In the genomic region with DNA sequence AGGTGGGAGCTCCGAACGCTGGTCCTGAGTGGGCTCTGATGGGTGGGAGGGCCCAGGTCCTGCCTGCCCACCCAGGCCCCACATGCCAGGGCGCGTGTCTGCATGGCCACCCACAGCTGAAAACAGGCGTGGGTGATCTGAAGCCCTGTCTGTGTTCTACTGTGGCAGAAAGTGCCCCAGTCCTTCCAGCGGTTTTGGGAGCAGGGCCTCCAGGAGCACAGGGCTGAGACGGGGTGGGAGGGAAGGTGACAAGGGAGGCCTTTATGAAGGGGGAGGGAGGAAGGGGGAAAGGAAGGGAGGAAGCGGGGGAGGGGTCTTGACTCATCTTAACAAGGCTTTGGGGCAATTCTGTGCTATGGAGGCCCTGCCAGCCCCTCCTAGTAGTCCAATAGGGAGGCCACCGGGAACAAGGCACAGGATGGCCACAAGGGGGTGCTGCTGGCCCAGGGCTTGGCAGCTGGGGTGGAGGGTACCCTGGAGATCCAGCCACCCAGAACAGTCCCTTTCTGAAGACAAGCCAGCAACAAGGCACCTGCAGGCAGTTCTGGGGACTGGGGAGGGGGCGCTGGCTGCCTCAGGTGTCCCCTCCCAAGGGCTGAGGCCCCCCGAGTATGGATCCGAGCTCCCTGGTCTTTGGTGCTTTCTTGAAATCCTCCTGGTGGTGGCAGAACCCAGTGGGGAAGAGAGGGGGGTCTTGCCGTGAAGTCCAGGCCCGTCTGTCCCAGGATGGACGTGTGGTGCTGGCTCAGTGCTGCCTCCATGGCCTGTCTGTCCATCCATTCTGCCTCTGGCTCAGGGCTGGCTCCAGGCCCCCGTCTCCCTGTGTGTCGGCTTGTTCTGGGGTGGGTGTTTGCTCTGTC, we compare ENCODE assay signal across 8 cellular contexts. TPM values are rescaled to one million over a fixed set of nuclear protein-coding genes. Genes with fewer than 3 reads are reported as not detected.
A peak's percentile ranks its signal among the peaks of the same experiment; 100 is the strongest.
DNase-seq lines count a peak whose midpoint lies in the region; ATAC-seq and TF ChIP-seq lines count a peak whose summit lies in the region.

No MANE protein-coding gene starts in this region.

- H2AFZ ChIP-seq in DND-41 (ENCODE audit: low read depth, low read length): no peak overlapping the region
- H2AFZ ChIP-seq in trophoblast cell (ENCODE audit: insufficient read depth, low read length, poor library complexity): no peak overlapping the region

- H3K4me2 ChIP-seq in DND-41 (ENCODE audit: insufficient read depth, low read length) (no peak overlapping the region), trophoblast cell (ENCODE audit: low read length) (no peak overlapping the region)

- H3K27ac ChIP-seq in DND-41 (ENCODE audit: low read length) (no peak overlapping the region), SK-N-MC (peak overlapping the region; percentile 31; the same call in 1 of the 2 replicates), trophoblast cell (ENCODE audit: low read depth, low read length) (no peak overlapping the region), upper lobe of left lung (peak overlapping the region in 1 of 4 donors; percentile 1)

- H3K79me2 ChIP-seq in DND-41 (ENCODE audit: insufficient read depth, low read length): no peaks in the 10 kb centered on the region
- H3K79me2 ChIP-seq in trophoblast cell (ENCODE audit: control insufficient read depth, insufficient read depth, low read length, poor library complexity): no peaks in the 10 kb centered on the region

- H4K91ac ChIP-seq in trophoblast cell (ENCODE audit: low read depth, low read length): no peak overlapping the region

- TF ChIP-seq CTCF in DND-41 (IDR thresholded peaks at IDR 0.05; ENCODE audit: borderline replicate concordance, extremely low read depth, low read length, poor library complexity, severe bottlenecking): peak; percentile 92
- peak; percentile 90 for TF ChIP-seq CTCF in LNCaP clone FGC (IDR thresholded peaks at IDR 0.05; ENCODE audit: control insufficient read depth, extremely low read depth, insufficient read depth)
- TF ChIP-seq CTCF in upper lobe of left lung (IDR thresholded peaks at IDR 0.05): peak; percentile 80 to 90 (median 86)

- H3K36me3 ChIP-seq in DND-41 (ENCODE audit: insufficient read depth, low read length) (no peaks in the 10 kb centered on the region), SK-N-MC (ENCODE audit: insufficient read depth, low read length) (peaks cover 3% of the 10 kb centered on the region; the same call in 1 of the 2 replicates), trophoblast cell (ENCODE audit: control insufficient read depth in 1 of 2, insufficient read depth in 2 of 2, low read length in 2 of 2) (no peaks in the 10 kb centered on the region), upper lobe of left lung (no peaks in the 10 kb centered on the region)

- DNase-seq in DND-41: peak; percentile 80
- no peak for DNase-seq in LNCaP clone FGC (ENCODE audit: low read depth)
- DNase-seq in SK-N-MC (ENCODE audit: low read depth, low spot score): peak; percentile 35
- peak; percentile 44 to 76 (median 62) for DNase-seq in activated naive CD4-positive, alpha-beta T cell (lab: John Stamatoyannopoulos, UW)
- DNase-seq in glomerular visceral epithelial cell (ENCODE audit: extremely low spot score): peak; percentile 62
- peak in 1 of 2 donors; percentile 74 for DNase-seq in trophoblast cell
- DNase-seq in upper lobe of left lung: peak; percentile 78 to 89

- H3K4me1 ChIP-seq in DND-41 (ENCODE audit: insufficient read depth, low read length) (peaks cover 6% of the 10 kb centered on the region; the same call in 1 of the 2 replicates), trophoblast cell (ENCODE audit: control insufficient read depth in 1 of 2, insufficient read depth in 2 of 2, low read length in 2 of 2) (no peaks in the 10 kb centered on the region), upper lobe of left lung (peaks cover 0 to 4% (median 0%) of the 10 kb centered on the region in 4 donors)

- TF ChIP-seq POLR2A in upper lobe of left lung (IDR thresholded peaks at IDR 0.05): no peak

- ATAC-seq in DND-41 (ENCODE audit: insufficient read depth, low read depth) (peak; percentile 76), upper lobe of left lung (ENCODE audit: low FRiP score in 2 of 2) (peak; percentile 79), GM19328 (IDR thresholded peaks at IDR 0.05; ENCODE audit: unreplicated experiment) (no peak)

- H3K18ac ChIP-seq in trophoblast cell (ENCODE audit: low read length): no peak overlapping the region

- no peak overlapping the region for H4K12ac ChIP-seq in trophoblast cell (ENCODE audit: low read depth, low read length)

- H4K20me1 ChIP-seq in DND-41 (ENCODE audit: insufficient read depth, low read length): no peaks in the 10 kb centered on the region; the same call in 1 of the 2 replicates

- no peak overlapping the region for H3K14ac ChIP-seq in trophoblast cell (ENCODE audit: low read length)

- no peak overlapping the region for H3K4me3 ChIP-seq in DND-41 (ENCODE audit: low read depth in 1 of 2, low read length in 2 of 2)
- H3K4me3 ChIP-seq in LNCaP clone FGC (ENCODE audit: low read depth, low read length): no peak overlapping the region
- no peak overlapping the region for H3K4me3 ChIP-seq in SK-N-MC
- H3K4me3 ChIP-seq in trophoblast cell (ENCODE audit: low read depth, low read length): no peak overlapping the region
- H3K4me3 ChIP-seq in upper lobe of left lung: no peak overlapping the region

- no peak overlapping the region for H2BK12ac ChIP-seq in trophoblast cell (ENCODE audit: low read length)

- H3K4ac ChIP-seq in trophoblast cell (ENCODE audit: low read depth, low read length): no peak overlapping the region

- TF ChIP-seq EP300 in upper lobe of left lung (IDR thresholded peaks at IDR 0.05): no peak

- H4K8ac ChIP-seq in trophoblast cell (ENCODE audit: low read depth, low read length): no peak overlapping the region

- H3K9ac ChIP-seq in DND-41 (ENCODE audit: low read depth, low read length): no peak overlapping the region
- H3K9ac ChIP-seq in SK-N-MC (ENCODE audit: insufficient read length): peak overlapping the region; percentile 29
- H3K9ac ChIP-seq in trophoblast cell (ENCODE audit: low read length): no peak overlapping the region

- no peak overlapping the region for H2BK5ac ChIP-seq in trophoblast cell (ENCODE audit: low read depth, low read length, poor library complexity)

- no peak overlapping the region for H2BK120ac ChIP-seq in trophoblast cell (ENCODE audit: insufficient read depth, low read length, poor library complexity)

- H3K9me3 ChIP-seq in DND-41 (ENCODE audit: insufficient read depth, low read length, severe bottlenecking) (no peaks in the 10 kb centered on the region), SK-N-MC (ENCODE audit: low read depth, low read length) (no peaks in the 10 kb centered on the region), trophoblast cell (ENCODE audit: insufficient read depth, low read depth, low read length) (peaks cover 4% of the 10 kb centered on the region), upper lobe of left lung (no peaks in the 10 kb centered on the region)

- no CpG with 5 or more reads among the region's 17 CpGs for WGBS in trophoblast cell (ENCODE audit: extremely low coverage, insufficient coverage, insufficient read length)
- 79 to 80% methylated on average over 10 to 14 of the region's 17 CpGs for WGBS in upper lobe of left lung, 2 donors

- H3K27me3 ChIP-seq in DND-41 (ENCODE audit: insufficient read depth, low read length, poor library complexity) (no peaks in the 10 kb centered on the region), trophoblast cell (ENCODE audit: insufficient read depth, low read length) (no peaks in the 10 kb centered on the region), upper lobe of left lung (no peaks in the 10 kb centered on the region)

- H3K79me1 ChIP-seq in trophoblast cell (ENCODE audit: low read length): no peaks in the 10 kb centered on the region

- H2AK5ac ChIP-seq in trophoblast cell (ENCODE audit: low read length): peak overlapping the region; percentile 11

- H3K23ac ChIP-seq in trophoblast cell (ENCODE audit: low read length): no peak overlapping the region

RNA-seq across cellular contexts. Expression of a gene that starts 6.3 kb away (rescaled TPM):
- 290 and 330 TPM in 2 replicates for polyA plus RNA-seq in trophoblast cell (2013)
- total RNA-seq in upper lobe of left lung: 100 to 1,000 TPM in 3 of 6 donors, 10 to 100 TPM in 3; 34.4 to 138 (median 106) TPM

RNA-seq across cellular contexts. Expression of a gene that starts 19.7 kb away (rescaled TPM):
- 22.0 and 24.2 TPM in 2 replicates for polyA plus RNA-seq in trophoblast cell (2013)
- 10 to 100 TPM in 3 of 6 donors, 1 to 10 TPM in 3; 4.4 to 20.7 (median 10.0) TPM for total RNA-seq in upper lobe of left lung

RNA-seq across cellular contexts. Expression of a gene that starts 52.5 kb away (rescaled TPM):
- 0.93 and 1.1 TPM in 2 replicates for polyA plus RNA-seq in trophoblast cell (2013)
- 10 to 100 TPM in 3 of 6 donors, 1 to 10 TPM in 3; 6.5 to 18.9 (median 10.4) TPM for total RNA-seq in upper lobe of left lung
